ENCODE assay signal across 8 cellular contexts in the genomic region with DNA sequence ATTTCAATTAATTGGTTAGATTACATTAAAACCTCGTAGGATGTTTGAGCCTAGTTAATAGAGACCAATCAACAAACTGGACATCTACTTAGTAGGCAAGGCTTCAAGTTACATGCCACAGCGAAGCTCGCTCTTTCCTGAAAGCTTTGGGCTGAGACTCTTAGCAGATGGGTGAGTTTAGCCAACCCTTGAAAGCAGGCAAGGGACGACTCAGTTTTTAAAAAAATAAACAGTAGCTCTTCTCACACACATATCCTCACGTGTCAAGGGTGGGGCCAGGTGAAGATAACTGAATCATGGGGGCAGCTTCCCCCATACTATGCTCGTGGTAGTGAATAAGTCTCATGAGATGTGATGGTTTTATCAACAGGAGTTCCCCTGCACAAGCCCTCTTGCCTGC. TPM values are rescaled to one million over a fixed set of nuclear protein-coding genes. Genes with fewer than 3 reads are reported as not detected.
DNase-seq lines count a peak whose midpoint lies in the region; TF ChIP-seq lines count a peak whose summit lies in the region.

No MANE protein-coding gene starts in this region.

- DNase-seq in BJ (ENCODE audit: low read depth) (no peak), astrocyte of the spinal cord (ENCODE audit: low read depth, low spot score) (no peak), SKM-1 treated with dmso at 0.1 percent for 144 hours (lab: John Stamatoyannopoulos, UW; ENCODE audit: unreplicated experiment) (no peak), NCI-H774 (lab: John Stamatoyannopoulos, UW) (no peak), NCI-H1930 (lab: John Stamatoyannopoulos, UW) (no peak), NCI-H748 treated with DMSO at 0.1 percent for 48 hours (lab: John Stamatoyannopoulos, UW) (no peak)

- POLR2A ChIA-PET in BJ (lab: Charles Lee): no interaction called here

- H3K36me3 ChIP-seq in BJ (ENCODE audit: control insufficient read depth, insufficient read depth, low read length): no peaks in the 10 kb centered on the region
- H3K36me3 ChIP-seq in HUES6 (ENCODE audit: control insufficient read depth, insufficient read depth, low read length): 0 out of 2 replicates have a peak, but pooled peaks cover 4% of the 10 kb centered on the region
- H3K36me3 ChIP-seq in mucosa of rectum (ENCODE audit: control insufficient read depth in 2 of 2, insufficient read depth in 2 of 2, low read length in 2 of 2): no peaks in the 10 kb centered on the region

- no peak for TF ChIP-seq CTCF in BJ (IDR thresholded peaks at IDR 0.05; ENCODE audit: insufficient read depth, low read depth, low read length)
- TF ChIP-seq CTCF in astrocyte of the spinal cord (IDR thresholded peaks at IDR 0.05; ENCODE audit: low read depth, low read length): no peak

- H3K27me3 ChIP-seq in BJ (ENCODE audit: control insufficient read depth, insufficient read depth, low read length) (no peaks in the 10 kb centered on the region), HUES6 (ENCODE audit: control insufficient read depth, insufficient read depth, low read length) (no peaks in the 10 kb centered on the region), mucosa of rectum (ENCODE audit: control insufficient read depth in 2 of 2, insufficient read depth in 2 of 2, low read length in 2 of 2) (no peaks in the 10 kb centered on the region)

- H3K27ac ChIP-seq in HUES6 (ENCODE audit: low read depth, low read length) (no peak overlapping the region), mucosa of rectum (ENCODE audit: low read depth in 2 of 2, low read length in 2 of 2) (no peak overlapping the region)

- peak overlapping the region; percentile 60 for H3K4me3 ChIP-seq in BJ (ENCODE audit: low read depth, low read length)
- H3K4me3 ChIP-seq in HUES6 (ENCODE audit: low read depth, low read length): peak overlapping the region; percentile 89
- peak overlapping the region; percentile 89 for H3K4me3 ChIP-seq in astrocyte of the spinal cord (ENCODE audit: low read depth, low read length)
- peak overlapping the region; percentile 87 to 94 for H3K4me3 ChIP-seq in mucosa of rectum (ENCODE audit: low read length in 2 of 2)

- H3K9me3 ChIP-seq in HUES6 (ENCODE audit: control insufficient read depth, insufficient read depth, low read depth, low read length) (no peaks in the 10 kb centered on the region), mucosa of rectum (ENCODE audit: control insufficient read depth in 2 of 2, low read length in 2 of 2) (no peaks in the 10 kb centered on the region)

- H3K4me1 ChIP-seq in HUES6 (ENCODE audit: control insufficient read depth, insufficient read depth, low read length) (no peaks in the 10 kb centered on the region), mucosa of rectum (ENCODE audit: control insufficient read depth in 2 of 2, insufficient read depth in 2 of 2, low read length in 2 of 2) (peaks cover 9 to 14% of the 10 kb centered on the region in 2 donors)

- peak overlapping the region; percentile 85 for H3K9ac ChIP-seq in HUES6 (ENCODE audit: low read length)
- peak overlapping the region in 1 of 2 donors; percentile 63 for H3K9ac ChIP-seq in mucosa of rectum (ENCODE audit: low read depth in 1 of 2, low read length in 2 of 2)

- CTCF ChIA-PET in BJ (lab: Yijun Ruan, JAX): interaction anchor here (1.2 to 2.5 kb wide), 2 partner anchors 23 to 543 kb away, joined by 3 to 10 read pairs; a partner anchor contains a TSS

- in situ Hi-C loops in astrocyte of the spinal cord (cut with HindIII; ENCODE audit: low sequenced_read_pairs): no loop called here

RNA-seq across cellular contexts. Expression of a gene that starts 0.8 kb away (rescaled TPM):
- 5.5 and 6.1 TPM in 2 replicates for polyA plus RNA-seq in BJ (2011; rRNA removed)
- polyA minus RNA-seq in BJ (2011; rRNA and poly(A)+ RNA removed): 4.2 and 4.9 TPM in 2 replicates

RNA-seq across cellular contexts. Expression of a gene that starts 40.3 kb away (rescaled TPM):
- polyA plus RNA-seq in BJ (2011; rRNA removed): 39.1 and 79.2 TPM in 2 replicates
- 52.9 and 56.3 TPM in 2 replicates for polyA minus RNA-seq in BJ (2011; rRNA and poly(A)+ RNA removed)
